1 cellular context compared by ENCODE assay signal in the genomic region with DNA sequence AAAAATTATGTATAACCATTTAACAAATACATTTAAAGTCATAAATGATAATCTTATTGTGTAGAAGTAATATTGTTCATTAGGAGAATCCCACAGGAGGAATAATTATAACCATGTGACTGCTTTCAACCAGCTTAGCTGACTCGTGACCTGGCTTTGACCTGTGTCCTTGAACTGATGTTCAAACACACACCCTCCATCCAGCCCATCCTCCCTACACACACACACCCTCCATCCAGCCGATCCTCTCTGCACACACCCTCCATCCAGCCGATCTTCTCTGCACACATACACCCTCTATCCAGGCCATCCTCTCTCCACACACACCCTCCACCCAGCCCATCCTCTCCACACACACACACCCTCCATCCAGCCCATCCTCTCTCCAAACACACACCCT.
A peak's percentile ranks its signal among the peaks of the same experiment; 100 is the strongest.
TF ChIP-seq lines count a peak whose summit lies in the region.

No MANE protein-coding gene starts in this region.

TF ChIP-seq in HepG2, 621 proteins besides CTCF, POLR2A, EP300 and RAD21 (continued from another document):
- TF ChIP-seq, protein P1, sequence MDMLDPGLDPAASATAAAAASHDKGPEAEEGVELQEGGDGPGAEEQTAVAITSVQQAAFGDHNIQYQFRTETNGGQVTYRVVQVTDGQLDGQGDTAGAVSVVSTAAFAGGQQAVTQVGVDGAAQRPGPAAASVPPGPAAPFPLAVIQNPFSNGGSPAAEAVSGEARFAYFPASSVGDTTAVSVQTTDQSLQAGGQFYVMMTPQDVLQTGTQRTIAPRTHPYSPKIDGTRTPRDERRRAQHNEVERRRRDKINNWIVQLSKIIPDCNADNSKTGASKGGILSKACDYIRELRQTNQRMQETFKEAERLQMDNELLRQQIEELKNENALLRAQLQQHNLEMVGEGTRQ (IDR thresholded peaks at IDR 0.05; ENCODE audit: low read depth, low read length): peak; percentile 47; the same call in 1 of the 2 replicates
- TF ChIP-seq, protein P1 (CRISPR knock-in tag; IDR thresholded peaks at IDR 0.05; ENCODE audit: borderline replicate concordance): no peak
- TF ChIP-seq SKI (IDR thresholded peaks at IDR 0.05; ENCODE audit: partially characterized antibody) (peak; percentile 40), NR2F1 (CRISPR knock-in tag; IDR thresholded peaks at IDR 0.05) (peak in 1 of 2 experiments; percentile 52; a peak in 1 of 4 replicates), ZNF460 (CRISPR knock-in tag; IDR thresholded peaks at IDR 0.05; ENCODE audit: borderline replicate concordance) (no peak), REXO4 (CRISPR knock-in tag; IDR thresholded peaks at IDR 0.05; ENCODE audit: borderline replicate concordance) (no peak), MIXL1 (CRISPR knock-in tag; IDR thresholded peaks at IDR 0.05) (no peak), ZNF781 (CRISPR knock-in tag; IDR thresholded peaks at IDR 0.05; ENCODE audit: borderline replicate concordance, not compliant biosample characterization) (no peak), ISL2 (CRISPR knock-in tag; IDR thresholded peaks at IDR 0.05) (no peak), NR2C2 (CRISPR knock-in tag; IDR thresholded peaks at IDR 0.05; ENCODE audit: borderline replicate concordance) (peak; percentile 78), ZNF484 (CRISPR knock-in tag; IDR thresholded peaks at IDR 0.05; ENCODE audit: borderline replicate concordance, low read depth) (no peak), SOX5 (CRISPR knock-in tag; IDR thresholded peaks at IDR 0.05; ENCODE audit: borderline replicate concordance) (peak; percentile 18; the same call in 1 of the 2 replicates), ZNF792 (CRISPR knock-in tag; IDR thresholded peaks at IDR 0.05) (no peak), RXRA (CRISPR knock-in tag; IDR thresholded peaks at IDR 0.05) (peak; percentile 91; the same call in 1 of the 2 replicates), RXRB (CRISPR knock-in tag; IDR thresholded peaks at IDR 0.05; ENCODE audit: borderline replicate concordance) (peak; percentile 83), ZNF720 (CRISPR knock-in tag; IDR thresholded peaks at IDR 0.05) (no peak), FOXA3 (CRISPR knock-in tag; IDR thresholded peaks at IDR 0.05) (0 out of 2 replicates have a peak, but pooled peaks have one; percentile 9), NR2F6 (IDR thresholded peaks at IDR 0.05) (peak; percentile 61), NR2F6 (CRISPR knock-in tag; IDR thresholded peaks at IDR 0.05) (peak; percentile 67; the same call in 1 of the 2 replicates), SMAD9 (CRISPR knock-in tag; IDR thresholded peaks at IDR 0.05) (no peak), FOXM1 (CRISPR knock-in tag; IDR thresholded peaks at IDR 0.05) (no peak), BHLHE40 (IDR thresholded peaks at IDR 0.05; ENCODE audit: low read length) (peak; percentile 57; the same call in 1 of the 2 replicates), SIN3B (IDR thresholded peaks at IDR 0.05; ENCODE audit: low read length) (no peak), IKZF4 (CRISPR knock-in tag; IDR thresholded peaks at IDR 0.05; ENCODE audit: borderline replicate concordance, low read depth, not compliant biosample characterization) (no peak), ZNF678 (CRISPR knock-in tag; IDR thresholded peaks at IDR 0.05) (no peak), RARA (CRISPR knock-in tag; IDR thresholded peaks at IDR 0.05) (peak; percentile 98), NONO (IDR thresholded peaks at IDR 0.05) (no peak), NONO (CRISPR knock-in tag; conservative IDR thresholded peaks at IDR 0.05) (no peak), BCL6 (CRISPR knock-in tag; IDR thresholded peaks at IDR 0.05) (peak; percentile 61), FOXA1 (IDR thresholded peaks at IDR 0.05) (no peak), FOXA1 (CRISPR knock-in tag; IDR thresholded peaks at IDR 0.05) (0 out of 2 replicates have a peak, but pooled peaks have one; percentile 12)
- TF ChIP-seq, protein P2, sequence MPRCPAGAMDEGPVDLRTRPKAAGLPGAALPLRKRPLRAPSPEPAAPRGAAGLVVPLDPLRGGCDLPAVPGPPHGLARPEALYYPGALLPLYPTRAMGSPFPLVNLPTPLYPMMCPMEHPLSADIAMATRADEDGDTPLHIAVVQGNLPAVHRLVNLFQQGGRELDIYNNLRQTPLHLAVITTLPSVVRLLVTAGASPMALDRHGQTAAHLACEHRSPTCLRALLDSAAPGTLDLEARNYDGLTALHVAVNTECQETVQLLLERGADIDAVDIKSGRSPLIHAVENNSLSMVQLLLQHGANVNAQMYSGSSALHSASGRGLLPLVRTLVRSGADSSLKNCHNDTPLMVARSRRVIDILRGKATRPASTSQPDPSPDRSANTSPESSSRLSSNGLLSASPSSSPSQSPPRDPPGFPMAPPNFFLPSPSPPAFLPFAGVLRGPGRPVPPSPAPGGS (CRISPR knock-in tag; IDR thresholded peaks at IDR 0.05): no peak
- TF ChIP-seq, protein P3, sequence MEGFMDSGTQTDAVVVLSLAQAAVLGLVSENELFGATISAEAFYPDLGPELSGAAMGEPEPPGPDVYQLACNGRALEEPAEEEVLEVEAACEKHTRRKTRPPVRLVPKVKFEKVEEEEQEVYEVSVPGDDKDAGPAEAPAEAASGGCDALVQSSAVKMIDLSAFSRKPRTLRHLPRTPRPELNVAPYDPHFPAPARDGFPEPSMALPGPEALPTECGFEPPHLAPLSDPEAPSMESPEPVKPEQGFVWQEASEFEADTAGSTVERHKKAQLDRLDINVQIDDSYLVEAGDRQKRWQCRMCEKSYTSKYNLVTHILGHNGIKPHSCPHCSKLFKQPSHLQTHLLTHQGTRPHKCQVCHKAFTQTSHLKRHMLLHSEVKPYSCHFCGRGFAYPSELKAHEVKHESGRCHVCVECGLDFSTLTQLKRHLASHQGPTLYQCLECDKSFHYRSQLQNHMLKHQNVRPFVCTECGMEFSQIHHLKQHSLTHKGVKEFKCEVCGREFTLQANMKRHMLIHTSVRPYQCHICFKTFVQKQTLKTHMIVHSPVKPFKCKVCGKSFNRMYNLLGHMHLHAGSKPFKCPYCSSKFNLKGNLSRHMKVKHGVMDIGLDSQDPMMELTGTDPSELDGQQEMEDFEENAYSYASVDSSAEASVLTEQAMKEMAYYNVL (CRISPR knock-in tag; IDR thresholded peaks at IDR 0.05; ENCODE audit: borderline replicate concordance): no peak
- TF ChIP-seq, protein P4, sequence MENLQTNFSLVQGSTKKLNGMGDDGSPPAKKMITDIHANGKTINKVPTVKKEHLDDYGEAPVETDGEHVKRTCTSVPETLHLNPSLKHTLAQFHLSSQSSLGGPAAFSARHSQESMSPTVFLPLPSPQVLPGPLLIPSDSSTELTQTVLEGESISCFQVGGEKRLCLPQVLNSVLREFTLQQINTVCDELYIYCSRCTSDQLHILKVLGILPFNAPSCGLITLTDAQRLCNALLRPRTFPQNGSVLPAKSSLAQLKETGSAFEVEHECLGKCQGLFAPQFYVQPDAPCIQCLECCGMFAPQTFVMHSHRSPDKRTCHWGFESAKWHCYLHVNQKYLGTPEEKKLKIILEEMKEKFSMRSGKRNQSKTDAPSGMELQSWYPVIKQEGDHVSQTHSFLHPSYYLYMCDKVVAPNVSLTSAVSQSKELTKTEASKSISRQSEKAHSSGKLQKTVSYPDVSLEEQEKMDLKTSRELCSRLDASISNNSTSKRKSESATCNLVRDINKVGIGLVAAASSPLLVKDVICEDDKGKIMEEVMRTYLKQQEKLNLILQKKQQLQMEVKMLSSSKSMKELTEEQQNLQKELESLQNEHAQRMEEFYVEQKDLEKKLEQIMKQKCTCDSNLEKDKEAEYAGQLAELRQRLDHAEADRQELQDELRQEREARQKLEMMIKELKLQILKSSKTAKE (CRISPR knock-in tag; IDR thresholded peaks at IDR 0.05; ENCODE audit: borderline replicate concordance): peak; percentile 46; the same call in 1 of the 2 replicates
- TF ChIP-seq, protein P5, sequence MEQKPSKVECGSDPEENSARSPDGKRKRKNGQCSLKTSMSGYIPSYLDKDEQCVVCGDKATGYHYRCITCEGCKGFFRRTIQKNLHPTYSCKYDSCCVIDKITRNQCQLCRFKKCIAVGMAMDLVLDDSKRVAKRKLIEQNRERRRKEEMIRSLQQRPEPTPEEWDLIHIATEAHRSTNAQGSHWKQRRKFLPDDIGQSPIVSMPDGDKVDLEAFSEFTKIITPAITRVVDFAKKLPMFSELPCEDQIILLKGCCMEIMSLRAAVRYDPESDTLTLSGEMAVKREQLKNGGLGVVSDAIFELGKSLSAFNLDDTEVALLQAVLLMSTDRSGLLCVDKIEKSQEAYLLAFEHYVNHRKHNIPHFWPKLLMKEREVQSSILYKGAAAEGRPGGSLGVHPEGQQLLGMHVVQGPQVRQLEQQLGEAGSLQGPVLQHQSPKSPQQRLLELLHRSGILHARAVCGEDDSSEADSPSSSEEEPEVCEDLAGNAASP (CRISPR knock-in tag; IDR thresholded peaks at IDR 0.05; ENCODE audit: borderline replicate concordance): peak; percentile 67; the same call in 1 of the 2 replicates
- TF ChIP-seq, protein P6, sequence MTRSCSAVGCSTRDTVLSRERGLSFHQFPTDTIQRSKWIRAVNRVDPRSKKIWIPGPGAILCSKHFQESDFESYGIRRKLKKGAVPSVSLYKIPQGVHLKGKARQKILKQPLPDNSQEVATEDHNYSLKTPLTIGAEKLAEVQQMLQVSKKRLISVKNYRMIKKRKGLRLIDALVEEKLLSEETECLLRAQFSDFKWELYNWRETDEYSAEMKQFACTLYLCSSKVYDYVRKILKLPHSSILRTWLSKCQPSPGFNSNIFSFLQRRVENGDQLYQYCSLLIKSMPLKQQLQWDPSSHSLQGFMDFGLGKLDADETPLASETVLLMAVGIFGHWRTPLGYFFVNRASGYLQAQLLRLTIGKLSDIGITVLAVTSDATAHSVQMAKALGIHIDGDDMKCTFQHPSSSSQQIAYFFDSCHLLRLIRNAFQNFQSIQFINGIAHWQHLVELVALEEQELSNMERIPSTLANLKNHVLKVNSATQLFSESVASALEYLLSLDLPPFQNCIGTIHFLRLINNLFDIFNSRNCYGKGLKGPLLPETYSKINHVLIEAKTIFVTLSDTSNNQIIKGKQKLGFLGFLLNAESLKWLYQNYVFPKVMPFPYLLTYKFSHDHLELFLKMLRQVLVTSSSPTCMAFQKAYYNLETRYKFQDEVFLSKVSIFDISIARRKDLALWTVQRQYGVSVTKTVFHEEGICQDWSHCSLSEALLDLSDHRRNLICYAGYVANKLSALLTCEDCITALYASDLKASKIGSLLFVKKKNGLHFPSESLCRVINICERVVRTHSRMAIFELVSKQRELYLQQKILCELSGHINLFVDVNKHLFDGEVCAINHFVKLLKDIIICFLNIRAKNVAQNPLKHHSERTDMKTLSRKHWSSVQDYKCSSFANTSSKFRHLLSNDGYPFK (CRISPR knock-in tag; IDR thresholded peaks at IDR 0.05; ENCODE audit: borderline replicate concordance): no peak
- TF ChIP-seq, protein P7, sequence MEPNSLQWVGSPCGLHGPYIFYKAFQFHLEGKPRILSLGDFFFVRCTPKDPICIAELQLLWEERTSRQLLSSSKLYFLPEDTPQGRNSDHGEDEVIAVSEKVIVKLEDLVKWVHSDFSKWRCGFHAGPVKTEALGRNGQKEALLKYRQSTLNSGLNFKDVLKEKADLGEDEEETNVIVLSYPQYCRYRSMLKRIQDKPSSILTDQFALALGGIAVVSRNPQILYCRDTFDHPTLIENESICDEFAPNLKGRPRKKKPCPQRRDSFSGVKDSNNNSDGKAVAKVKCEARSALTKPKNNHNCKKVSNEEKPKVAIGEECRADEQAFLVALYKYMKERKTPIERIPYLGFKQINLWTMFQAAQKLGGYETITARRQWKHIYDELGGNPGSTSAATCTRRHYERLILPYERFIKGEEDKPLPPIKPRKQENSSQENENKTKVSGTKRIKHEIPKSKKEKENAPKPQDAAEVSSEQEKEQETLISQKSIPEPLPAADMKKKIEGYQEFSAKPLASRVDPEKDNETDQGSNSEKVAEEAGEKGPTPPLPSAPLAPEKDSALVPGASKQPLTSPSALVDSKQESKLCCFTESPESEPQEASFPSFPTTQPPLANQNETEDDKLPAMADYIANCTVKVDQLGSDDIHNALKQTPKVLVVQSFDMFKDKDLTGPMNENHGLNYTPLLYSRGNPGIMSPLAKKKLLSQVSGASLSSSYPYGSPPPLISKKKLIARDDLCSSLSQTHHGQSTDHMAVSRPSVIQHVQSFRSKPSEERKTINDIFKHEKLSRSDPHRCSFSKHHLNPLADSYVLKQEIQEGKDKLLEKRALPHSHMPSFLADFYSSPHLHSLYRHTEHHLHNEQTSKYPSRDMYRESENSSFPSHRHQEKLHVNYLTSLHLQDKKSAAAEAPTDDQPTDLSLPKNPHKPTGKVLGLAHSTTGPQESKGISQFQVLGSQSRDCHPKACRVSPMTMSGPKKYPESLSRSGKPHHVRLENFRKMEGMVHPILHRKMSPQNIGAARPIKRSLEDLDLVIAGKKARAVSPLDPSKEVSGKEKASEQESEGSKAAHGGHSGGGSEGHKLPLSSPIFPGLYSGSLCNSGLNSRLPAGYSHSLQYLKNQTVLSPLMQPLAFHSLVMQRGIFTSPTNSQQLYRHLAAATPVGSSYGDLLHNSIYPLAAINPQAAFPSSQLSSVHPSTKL (CRISPR knock-in tag; IDR thresholded peaks at IDR 0.05): peak; percentile 63
